ENCODE assay signal across 15 cellular contexts in genomic region chr5:61620660-61621650, GRCh38.
DNase-seq lines count a peak whose midpoint lies in the region; ATAC-seq and TF ChIP-seq lines count a peak whose summit lies in the region.
"Had no signal": no experiment of that assay in that cellular context is flagged by ENCODE, and none has a peak within 500 bp of the region (broad histone marks: within the 10 kb centered on the region; RNA-seq: fewer than 3 reads in every experiment).

No MANE protein-coding gene starts in this region.

- DNase-seq in WTC11 (ENCODE audit: low spot score) (no peak), head of caudate nucleus (peak; percentile 80 to 97 (median 92)), psoas muscle (no peak), upper lobe of right lung (no peak), NCI-H187 treated with DMSO at 0.1 percent for 48 hours (lab: John Stamatoyannopoulos, UW) (no peak)
- no peak for DNase-seq in activated CD4-positive, alpha-beta T cell treated with anti-CD3 and anti-CD28 coated beads, Interleukin-2, amount 10 ng/mL, durations not matched to agents 7 days and 5 days
- no peak for DNase-seq in NK-92 treated with Interleukin-12 subunit alpha and Interleukin-12 subunit beta, amount 100 ng/mL, for 24 hours (lab: John Stamatoyannopoulos, UW)
- DNase-seq: activated CD8-positive, alpha-beta memory T cell treated with anti-CD3 and anti-CD28 coated beads for 24 hours; NCI-H2081; NCI-H524 treated with DMSO at 0.1 percent for 48 hours; Peyer's patch had no signal

- POLR2A ChIA-PET in WTC11 (lab: Charles Lee) = interaction anchor here (0.6 kb wide), 1 partner anchor 289 kb away, joined by 3 read pairs; the partner anchor contains the start of gene ZSWIM6
- POLR2A ChIA-PET in activated CD4-positive, alpha-beta T cell treated with anti-CD3 and anti-CD28 coated beads, Interleukin-2, amount 10 ng/mL, durations not matched to agents 7 days and 5 days (lab: Charles Lee) = no interaction called here

- H3K36me3 Mint-ChIP-seq in WTC11 = no peaks in the 10 kb centered on the region
- H3K36me3 Mint-ChIP-seq in activated CD4-positive, alpha-beta T cell treated with anti-CD3 and anti-CD28 coated beads, Interleukin-2, amount 10 ng/mL, durations not matched to agents 7 days and 5 days (ENCODE audit: low read depth) = no peaks in the 10 kb centered on the region

- 34 to 58% (median 37%) methylated on average over 12 of the region's 12 CpGs for WGBS in psoas muscle, 3 donors

- ATAC-seq in WTC11 (no peak), psoas muscle (peak in 2 of 4 donors; percentile 71 to 85), upper lobe of right lung (no peak)

- peak overlapping the region; percentile 92 for H3K4me2 ChIP-seq in BLaER1

- H3K9ac ChIP-seq in BLaER1 = no peak overlapping the region

- no peaks in the 10 kb centered on the region for H3K9me3 ChIP-seq in BLaER1
- H3K9me3 ChIP-seq in psoas muscle = no peaks in the 10 kb centered on the region
- no peaks in the 10 kb centered on the region for H3K9me3 ChIP-seq in upper lobe of right lung
- H3K9me3 ChIP-seq: ascending aorta, Peyer's patch had no signal

- no peaks in the 10 kb centered on the region for H3K27me3 Mint-ChIP-seq in WTC11 (ENCODE audit: low read depth)
- H3K27me3 Mint-ChIP-seq in activated CD4-positive, alpha-beta T cell treated with anti-CD3 and anti-CD28 coated beads, Interleukin-2, amount 10 ng/mL, durations not matched to agents 7 days and 5 days = peaks cover 21% of the 10 kb centered on the region

- H3K27me3 ChIP-seq in BLaER1 (peaks cover 15% of the 10 kb centered on the region), psoas muscle (ENCODE audit: insufficient read depth in 3 of 3, low read length in 2 of 3) (no peaks in the 10 kb centered on the region), upper lobe of right lung (no peaks in the 10 kb centered on the region)
- H3K27me3 ChIP-seq: ascending aorta, Peyer's patch had no signal

- H3K4me1 Mint-ChIP-seq in WTC11 = peaks cover 27% of the 10 kb centered on the region
- peaks cover 4% of the 10 kb centered on the region for H3K4me1 Mint-ChIP-seq in activated CD4-positive, alpha-beta T cell treated with anti-CD3 and anti-CD28 coated beads, Interleukin-2, amount 10 ng/mL, durations not matched to agents 7 days and 5 days

- H3K27ac ChIP-seq in BLaER1 (no peak overlapping the region), psoas muscle (peak overlapping the region; percentile 27), upper lobe of right lung (no peak overlapping the region)
- H3K27ac ChIP-seq: Peyer's patch had no signal

- H3K9me3 Mint-ChIP-seq in WTC11 = no peaks in the 10 kb centered on the region
- no peaks in the 10 kb centered on the region for H3K9me3 Mint-ChIP-seq in activated CD4-positive, alpha-beta T cell treated with anti-CD3 and anti-CD28 coated beads, Interleukin-2, amount 10 ng/mL, durations not matched to agents 7 days and 5 days
- H3K9me3 Mint-ChIP-seq: activated T-helper 2 cell treated with anti-CD3 and anti-CD28 coated beads, Interferon-gamma antibody, Interleukin-2, Interleukin-4, amounts not matched to agents 10 μg/mL and 5 μg/mL and 100 μg/mL, durations not matched to agents 14 hours and 24 hours and 36 hours had no signal

- no peak overlapping the region for H3K27ac Mint-ChIP-seq in WTC11
- H3K27ac Mint-ChIP-seq in activated CD4-positive, alpha-beta T cell treated with anti-CD3 and anti-CD28 coated beads, Interleukin-2, amount 10 ng/mL, durations not matched to agents 7 days and 5 days = no peak overlapping the region
- H3K27ac Mint-ChIP-seq: activated T-helper 2 cell treated with anti-CD3 and anti-CD28 coated beads, Interferon-gamma antibody, Interleukin-2, Interleukin-4, amounts not matched to agents 10 μg/mL and 5 μg/mL and 100 μg/mL, durations not matched to agents 14 hours and 24 hours and 36 hours had no signal

- TF ChIP-seq CTCF in WTC11 (IDR thresholded peaks at IDR 0.05) (no peak), psoas muscle (IDR thresholded peaks at IDR 0.05) (no peak), upper lobe of right lung (IDR thresholded peaks at IDR 0.05) (no peak)

- H3K4me3 ChIP-seq in BLaER1 (no peak overlapping the region), psoas muscle (no peak overlapping the region), upper lobe of right lung (no peak overlapping the region)
- H3K4me3 ChIP-seq: ascending aorta, Peyer's patch, skin epidermis had no signal

- peaks cover 5% of the 10 kb centered on the region; the same call in 1 of the 2 replicates for H4K20me1 ChIP-seq in BLaER1

- H3K4me1 ChIP-seq in BLaER1 (peaks cover 48% of the 10 kb centered on the region), psoas muscle (peaks cover 21% of the 10 kb centered on the region), upper lobe of right lung (no peaks in the 10 kb centered on the region)

- intact Hi-C loops in head of caudate nucleus (cut with DNase I) = loop anchor here (5.0 kb wide), 1 partner anchor 209 kb away; no protein-coding TSS in a partner anchor
- intact Hi-C loops in psoas muscle (cut with DNase I) = loop anchor here in 1 of 2 donors (10.0 kb wide), 1 partner anchor 286 kb away; the partner anchor contains the start of gene ZSWIM6
- intact Hi-C loops in upper lobe of right lung (cut with DNase I) = no loop called here

- no peak overlapping the region for H3K4me3 Mint-ChIP-seq in WTC11
- no peak overlapping the region for H3K4me3 Mint-ChIP-seq in activated CD4-positive, alpha-beta T cell treated with anti-CD3 and anti-CD28 coated beads, Interleukin-2, amount 10 ng/mL, durations not matched to agents 7 days and 5 days

- CTCF ChIA-PET in WTC11 (lab: Charles Lee) = interaction anchor here (0.6 to 2.0 kb wide), 2 partner anchors 38 to 566 kb away, joined by 3 to 5 read pairs; no protein-coding TSS in a partner anchor
- CTCF ChIA-PET in activated CD4-positive, alpha-beta T cell treated with anti-CD3 and anti-CD28 coated beads, Interleukin-2, amount 10 ng/mL, durations not matched to agents 7 days and 5 days (lab: Charles Lee) = interaction anchor here (1.2 to 1.5 kb wide), 3 partner anchors 9 to 38 kb away, joined by 3 to 5 read pairs (median 4); no protein-coding TSS in a partner anchor

- H3K36me3 ChIP-seq in BLaER1 (no peaks in the 10 kb centered on the region), psoas muscle (ENCODE audit: insufficient read depth in 1 of 2, low read depth in 1 of 2) (no peaks in the 10 kb centered on the region), upper lobe of right lung (no peaks in the 10 kb centered on the region)
- H3K36me3 ChIP-seq: ascending aorta, Peyer's patch had no signal

TF ChIP-seq in WTC11, 78 proteins besides CTCF, POLR2A, EP300 and RAD21:
- peak; percentile 26; the same call in 1 of the 2 replicates for TF ChIP-seq USF2 (CRISPR knock-in tag; IDR thresholded peaks at IDR 0.05)
- no peak for TF ChIP-seq E2F1 (CRISPR knock-in tag; IDR thresholded peaks at IDR 0.05)
- TF ChIP-seq NR3C1 (CRISPR knock-in tag; conservative IDR thresholded peaks at IDR 0.05; ENCODE audit: low read depth) = no peak
- no peak for TF ChIP-seq NFATC4 (CRISPR knock-in tag; IDR thresholded peaks at IDR 0.05)
- TF ChIP-seq MAX (CRISPR knock-in tag; IDR thresholded peaks at IDR 0.05) = no peak

Comparison
In these comparisons a context has a peak if more than half of its experiments do, and no peak if none do; other contexts are left out.
1. DNase-seq: peak in head of caudate nucleus (42 of 42); none in WTC11 (single experiment), psoas muscle (0 of 2), activated CD4-positive, alpha-beta T cell treated with anti-CD3 and anti-CD28 coated beads, Interleukin-2, amount 10 ng/mL, durations not matched to agents 7 days and 5 days (single experiment), NK-92 treated with Interleukin-12 subunit alpha and Interleukin-12 subunit beta, amount 100 ng/mL, for 24 hours (single experiment), upper lobe of right lung (single experiment) and NCI-H187 treated with DMSO at 0.1 percent for 48 hours (single experiment).